ENCODE assay signal across 19 cellular contexts in genomic region chr2:20977497-20977896, GRCh38.
"Had no signal": no experiment of that assay in that cellular context is flagged by ENCODE, and none has a peak within 500 bp of the region (broad histone marks: within the 10 kb centered on the region; RNA-seq: fewer than 3 reads in every experiment).

No MANE protein-coding gene starts in this region.

- ATAC-seq: activated CD4-positive, alpha-beta T cell treated with anti-CD3 and anti-CD28 coated beads for 36 hours; activated CD8-positive, alpha-beta memory T cell treated with anti-CD3 and anti-CD28 coated beads, Interleukin-2, amount 10 ng/mL, durations not matched to agents 7 days and 5 days; activated CD8-positive, alpha-beta T cell treated with anti-CD3 and anti-CD28 coated beads, Interleukin-2, amount 10 ng/mL, durations not matched to agents 7 days and 5 days; activated naive CD4-positive, alpha-beta T cell treated with anti-CD3 and anti-CD28 coated beads, Interleukin-2, amount 50 U/mL, for 72 hours; naive thymus-derived CD8-positive, alpha-beta T cell; stimulated activated effector memory CD8-positive, alpha-beta T cell treated with anti-CD3 and anti-CD28 coated beads, Interleukin-12 subunit alpha, Interleukin-12 subunit beta, amount 100 ng/mL, for 72 hours had no signal

- H3K4me1 ChIP-seq: right atrium auricular region had no signal

- H3K4me3 ChIP-seq: gastrocnemius medialis, right atrium auricular region, tibial nerve had no signal

- H3K27ac ChIP-seq: right atrium auricular region had no signal

- DNase-seq: activated CD4-positive, alpha-beta T cell treated with anti-CD3 and anti-CD28 coated beads for 36 hours; activated CD4-positive, CD25-positive, alpha-beta regulatory T cell; activated CD8-positive, alpha-beta memory T cell treated with anti-CD3 and anti-CD28 coated beads, Interleukin-2, amount 10 ng/mL, durations not matched to agents 7 days and 5 days; activated CD8-positive, alpha-beta T cell treated with anti-CD3 and anti-CD28 coated beads, Interleukin-2, amount 10 ng/mL, durations not matched to agents 7 days and 5 days; activated T-cell treated with anti-CD3 and anti-CD28 coated beads, Interleukin-2, amount 50 U/mL, for 48 hours; dermis blood vessel endothelial cell; effector CD4-positive, alpha-beta T cell; gastrocnemius medialis; hippocampal formation; left cardiac atrium; naive thymus-derived CD8-positive, alpha-beta T cell; stimulated activated CD4-positive, alpha-beta T cell treated with anti-CD3 and anti-CD28 coated beads, Interleukin-12 subunit alpha, Interleukin-12 subunit beta, amount 100 ng/mL, for 4 hours; stimulated activated CD4-positive, alpha-beta T cell treated with anti-CD3 and anti-CD28 coated beads, Interleukin-4, amount 100 ng/mL, for 24 hours; substantia nigra; T-helper 1 cell had no signal

- H3K27me3 ChIP-seq: gastrocnemius medialis, right atrium auricular region, tibial nerve had no signal

- H3K9me3 ChIP-seq: gastrocnemius medialis, right atrium auricular region, tibial nerve had no signal

- H3K36me3 ChIP-seq: gastrocnemius medialis, right atrium auricular region, tibial nerve had no signal
